In genomic region chr20:34549291-34549928, GRCh38 we compare ENCODE assay signal across 10 cellular contexts. TPM values are rescaled to one million over a fixed set of nuclear protein-coding genes. Genes with fewer than 3 reads are reported as not detected.
DNase-seq lines count a peak whose midpoint lies in the region; ATAC-seq, FAIRE-seq and TF ChIP-seq lines count a peak whose summit lies in the region.
"Had no signal": no experiment of that assay in that cellular context is flagged by ENCODE, and none has a peak within 500 bp of the region (broad histone marks: within the 10 kb centered on the region; RNA-seq: fewer than 3 reads in every experiment).

No MANE protein-coding gene starts in this region.

- TF ChIP-seq CTCF in fibroblast of pulmonary artery (IDR thresholded peaks at IDR 0.05; ENCODE audit: low read length, missing control alignments): no peak

- peak; percentile 31 for DNase-seq in SIG-M5 treated with dmso at 0.1 percent for 504 hours (lab: John Stamatoyannopoulos, UW; ENCODE audit: unreplicated experiment)
- DNase-seq in SIG-M5 (lab: John Stamatoyannopoulos, UW): no peak
- peak; percentile 10 for DNase-seq in NCI-H526 treated with DMSO at 0.1 percent for 48 hours (lab: John Stamatoyannopoulos, UW)
- DNase-seq in fibroblast of pulmonary artery (ENCODE audit: low read depth): peak; percentile 31
- DNase-seq in small intestine: peak; percentile 41
- DNase-seq in AML-193 (lab: John Stamatoyannopoulos, UW): no peak
- DNase-seq: activated CD4-positive, alpha-beta T cell treated with anti-CD3 and anti-CD28 coated beads, Interleukin-2, amount 50 U/mL, for 48 hours; uterus had no signal

- H3K27me3 ChIP-seq in small intestine (ENCODE audit: control insufficient read depth in 2 of 2, insufficient read depth in 2 of 2, low read length in 2 of 2): no peaks in the 10 kb centered on the region
- H3K27me3 ChIP-seq: uterus had no signal

- no peak for ATAC-seq in HG03196 (IDR thresholded peaks at IDR 0.05; ENCODE audit: unreplicated experiment)
- no peak for ATAC-seq in GM21381 (IDR thresholded peaks at IDR 0.05; ENCODE audit: unreplicated experiment)

- H3K36me3 ChIP-seq in small intestine (ENCODE audit: control insufficient read depth in 2 of 2, insufficient read depth in 2 of 2, low read length in 2 of 2): peaks cover 0 to 2% of the 10 kb centered on the region in 2 donors
- H3K36me3 ChIP-seq: uterus had no signal

- FAIRE-seq in small intestine (lab: Jason Lieb, UNC): no peak

- H3K9me3 ChIP-seq in small intestine (ENCODE audit: control insufficient read depth, low read depth): no peaks in the 10 kb centered on the region
- H3K9me3 ChIP-seq: uterus had no signal

- H3K4me3 ChIP-seq in fibroblast of pulmonary artery (replicated peaks; ENCODE audit: low read depth, low read length): no peak overlapping the region
- no peak overlapping the region for H3K4me3 ChIP-seq in small intestine (ENCODE audit: low read depth in 1 of 2, low read length in 2 of 2)
- H3K4me3 ChIP-seq: uterus had no signal

- H3K27ac ChIP-seq in small intestine (ENCODE audit: low read depth in 1 of 2, low read length in 1 of 2): peak overlapping the region in 1 of 2 donors; percentile 21
- H3K27ac ChIP-seq: uterus had no signal

- WGBS in small intestine, 3 donors: 66 to 72% (median 70%) methylated on average over 20 of the region's 20 CpGs

- H3K4me1 ChIP-seq in small intestine (ENCODE audit: control insufficient read depth in 2 of 2, insufficient read depth in 1 of 2, low read depth in 1 of 2, low read length in 1 of 2): peaks cover 0 to 4% of the 10 kb centered on the region in 2 donors
- H3K4me1 ChIP-seq: uterus had no signal

RNA-seq across cellular contexts. Expression of gene MAP1LC3A, which starts 9.1 kb away (rescaled TPM):
- polyA plus RNA-seq in small intestine: 10 to 100 TPM; 49.4 to 83.6 (median 57.8) TPM

RNA-seq across cellular contexts. Expression of gene DYNLRB1, which starts 33.2 kb away (rescaled TPM):
- 100 to 1,000 TPM; 147 to 306 (median 260) TPM for polyA plus RNA-seq in small intestine

Comparison
In these comparisons a context has a peak if more than half of its experiments do, and no peak if none do; other contexts are left out.
1. DNase-seq: peak in SIG-M5 treated with dmso at 0.1 percent for 504 hours (single experiment), NCI-H526 treated with DMSO at 0.1 percent for 48 hours (single experiment), fibroblast of pulmonary artery (single experiment) and small intestine (single experiment); none in SIG-M5 (single experiment) and AML-193 (0 of 2).